8 cellular contexts compared by ENCODE assay signal in the genomic region with DNA sequence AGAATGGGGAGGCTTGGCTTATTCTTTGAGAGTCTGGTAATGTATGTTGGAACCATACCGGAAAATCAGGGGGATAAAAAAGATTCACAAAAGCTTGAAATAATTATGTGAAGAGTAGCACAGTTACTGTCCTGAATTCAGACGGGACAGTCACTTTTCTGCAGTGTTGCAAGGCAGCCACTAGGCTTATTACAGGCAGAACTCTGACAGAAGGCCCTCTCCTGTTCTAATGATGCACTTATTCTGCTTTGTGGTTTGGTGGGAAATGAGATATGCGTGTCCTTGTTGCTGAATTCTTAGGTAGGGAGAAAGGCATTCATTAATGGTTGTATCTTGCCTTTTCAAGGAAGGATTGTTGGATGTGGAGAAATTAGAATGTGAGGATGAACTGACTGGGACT. TPM values are rescaled to one million over a fixed set of nuclear protein-coding genes. Genes with fewer than 3 reads are reported as not detected.
DNase-seq lines count a peak whose midpoint lies in the region; ATAC-seq and TF ChIP-seq lines count a peak whose summit lies in the region.

No MANE protein-coding gene starts in this region.

- H3K36me3 Mint-ChIP-seq in activated naive CD4-positive, alpha-beta T cell treated with anti-CD3 and anti-CD28 coated beads, Interleukin-2, amount 10 ng/mL, durations not matched to agents 7 days and 5 days: no peaks in the 10 kb centered on the region

- no peak overlapping the region for H3K4me3 Mint-ChIP-seq in activated naive CD4-positive, alpha-beta T cell treated with anti-CD3 and anti-CD28 coated beads, Interleukin-2, amount 10 ng/mL, durations not matched to agents 7 days and 5 days

- no peaks in the 10 kb centered on the region for H3K4me1 Mint-ChIP-seq in activated naive CD4-positive, alpha-beta T cell treated with anti-CD3 and anti-CD28 coated beads, Interleukin-2, amount 10 ng/mL, durations not matched to agents 7 days and 5 days

- peak; percentile 51 for DNase-seq in SIG-M5 treated with dmso at 0.1 percent for 504 hours (lab: John Stamatoyannopoulos, UW; ENCODE audit: unreplicated experiment)
- no peak for DNase-seq in SIG-M5 (lab: John Stamatoyannopoulos, UW)
- peak; percentile 52 for DNase-seq in RPMI7951 (ENCODE audit: low read depth)
- DNase-seq in left lobe of liver (ENCODE audit: low spot score): no peak
- DNase-seq in activated naive CD4-positive, alpha-beta T cell treated with anti-CD3 and anti-CD28 coated beads, Interleukin-2, amount 10 ng/mL, durations not matched to agents 7 days and 5 days: no peak
- DNase-seq in coronary artery (ENCODE audit: low spot score): no peak
- no peak for DNase-seq in HK-2 (ENCODE audit: unreplicated experiment)

- peak; percentile 87 for ATAC-seq in HG02759 (IDR thresholded peaks at IDR 0.05; ENCODE audit: unreplicated experiment)
- peak; percentile 78 for ATAC-seq in left lobe of liver

- H3K27ac Mint-ChIP-seq in activated naive CD4-positive, alpha-beta T cell treated with anti-CD3 and anti-CD28 coated beads, Interleukin-2, amount 10 ng/mL, durations not matched to agents 7 days and 5 days: no peak overlapping the region

- CTCF ChIA-PET in activated naive CD4-positive, alpha-beta T cell treated with anti-CD3 and anti-CD28 coated beads, Interleukin-2, amount 10 ng/mL, durations not matched to agents 7 days and 5 days (lab: Charles Lee): no interaction called here

- TF ChIP-seq CTCF in coronary artery (IDR thresholded peaks at IDR 0.05): no peak

- H3K4me3 ChIP-seq in coronary artery: no peak overlapping the region

- H3K27ac ChIP-seq in coronary artery: no peak overlapping the region

- no peaks in the 10 kb centered on the region for H3K9me3 Mint-ChIP-seq in activated naive CD4-positive, alpha-beta T cell treated with anti-CD3 and anti-CD28 coated beads, Interleukin-2, amount 10 ng/mL, durations not matched to agents 7 days and 5 days

- H3K27me3 Mint-ChIP-seq in activated naive CD4-positive, alpha-beta T cell treated with anti-CD3 and anti-CD28 coated beads, Interleukin-2, amount 10 ng/mL, durations not matched to agents 7 days and 5 days: no peaks in the 10 kb centered on the region

RNA-seq across cellular contexts. Expression of a gene that starts 37.2 kb away (rescaled TPM):
- total RNA-seq in RPMI7951 (2014; rRNA removed; shearing (Covaris generic)): 2.0 and 3.8 TPM in 2 replicates
- total RNA-seq in left lobe of liver: 2.1 TPM

Comparison
In these comparisons a context has a peak if more than half of its experiments do, and no peak if none do; other contexts are left out.
1. DNase-seq: peak in SIG-M5 treated with dmso at 0.1 percent for 504 hours (single experiment) and RPMI7951 (single experiment); none in SIG-M5 (single experiment), left lobe of liver (single experiment), activated naive CD4-positive, alpha-beta T cell treated with anti-CD3 and anti-CD28 coated beads, Interleukin-2, amount 10 ng/mL, durations not matched to agents 7 days and 5 days (single experiment), coronary artery (single experiment) and HK-2 (single experiment).